In genomic region chr18:36247036-36247435, GRCh38 we compare ENCODE assay signal across 24 cellular contexts. TPM values are rescaled to one million over a fixed set of nuclear protein-coding genes. Genes with fewer than 3 reads are reported as not detected.
DNase-seq lines count a peak whose midpoint lies in the region; ATAC-seq, FAIRE-seq and TF ChIP-seq lines count a peak whose summit lies in the region.
"Had no signal": no experiment of that assay in that cellular context is flagged by ENCODE, and none has a peak within 500 bp of the region (broad histone marks: within the 10 kb centered on the region; RNA-seq: fewer than 3 reads in every experiment).

No MANE protein-coding gene starts in this region.

- TF ChIP-seq CTCF in spleen (IDR thresholded peaks at IDR 0.05 in 8 of 11, conservative IDR thresholded peaks at IDR 0.05 in 3 of 11), result no peak

- intact Hi-C loops in spleen (cut with DNase I; ENCODE audit: low total_unique reads), result no loop called here

- peaks cover 6% of the 10 kb centered on the region for H3K4me1 ChIP-seq in NT2/D1 (ENCODE audit: insufficient read depth, insufficient read length)
- H3K4me1 ChIP-seq in spleen, result no peaks in the 10 kb centered on the region
- H3K4me1 ChIP-seq: gastroesophageal sphincter, upper lobe of right lung had no signal

- TF ChIP-seq POLR2A in spleen (IDR thresholded peaks at IDR 0.05), result no peak

- DNase-seq in COLO668 (lab: John Stamatoyannopoulos, UW; ENCODE audit: unreplicated experiment) (peak; percentile 17), GM18507 (ENCODE audit: extremely low spot score, insufficient read length, low read depth) (no peak), NT2/D1 (ENCODE audit: low read depth, low spot score) (peak; percentile 0), dedifferentiated amniotic fluid mesenchymal stem cell (ENCODE audit: extremely low spot score) (peak; percentile 39), spleen (no peak)
- DNase-seq: activated CD4-positive, alpha-beta T cell treated with anti-CD3 and anti-CD28 coated beads, Interleukin-2, amount 10 ng/mL, durations not matched to agents 7 days and 5 days; activated CD8-positive, alpha-beta memory T cell treated with anti-CD3 and anti-CD28 coated beads, Interleukin-2, amount 50 U/mL, for 4 hours; activated effector memory CD4-positive, alpha-beta T cell treated with Interleukin-2 at 50 U/mL for 16 hours; CD8-positive, alpha-beta memory T cell; kidney glomerular epithelial cell; NCI-H2029 treated with DMSO at 0.1 percent for 48 hours; NCI-H526 treated with DMSO at 0.1 percent for 48 hours; occipital lobe; retina; SHP77 treated with DMSO at 0.1 percent for 48 hours; stimulated activated CD4-positive, alpha-beta T cell treated with anti-CD3 and anti-CD28 coated beads, Interleukin-12 subunit alpha, Interleukin-12 subunit beta, amount 100 ng/mL, for 4 hours; T-helper 1 cell; upper lobe of right lung had no signal

- H3K27me3 ChIP-seq in NT2/D1 (ENCODE audit: insufficient read depth, insufficient read length), result peaks cover 5% of the 10 kb centered on the region
- peaks cover 0 to 9% (median 0%) of the 10 kb centered on the region in 7 donors for H3K27me3 ChIP-seq in spleen (replicated peaks in 1 of 7)
- H3K27me3 ChIP-seq: gastroesophageal sphincter, upper lobe of right lung had no signal

- H3K4me3 ChIP-seq in NT2/D1 (ENCODE audit: insufficient read length, low read depth), result no peak overlapping the region
- no peak overlapping the region for H3K4me3 ChIP-seq in spleen
- H3K4me3 ChIP-seq: gastroesophageal sphincter, upper lobe of right lung had no signal

- no peaks in the 10 kb centered on the region for H3K36me3 ChIP-seq in NT2/D1 (ENCODE audit: insufficient read depth, insufficient read length, low read length)
- no peaks in the 10 kb centered on the region for H3K36me3 ChIP-seq in spleen
- H3K36me3 ChIP-seq: upper lobe of right lung had no signal

- no peaks in the 10 kb centered on the region for H3K9me3 ChIP-seq in NT2/D1 (ENCODE audit: insufficient read depth, low read length)
- peaks cover 0 to 36% (median 23%) of the 10 kb centered on the region in 8 donors for H3K9me3 ChIP-seq in spleen
- H3K9me3 ChIP-seq: upper lobe of right lung had no signal

- peak; percentile 29 for FAIRE-seq in GM18507 (lab: Jason Lieb, UNC)

- no peak overlapping the region for H3K27ac ChIP-seq in spleen
- H3K27ac ChIP-seq: epithelial cell of prostate, gastroesophageal sphincter, HL-60, upper lobe of right lung had no signal

- H3K9ac ChIP-seq in NT2/D1 (ENCODE audit: insufficient read length, low read depth), result no peak overlapping the region

- ATAC-seq in GM21529 (IDR thresholded peaks at IDR 0.05; ENCODE audit: unreplicated experiment), result no peak
- no peak for ATAC-seq in HG02759 (IDR thresholded peaks at IDR 0.05; ENCODE audit: unreplicated experiment)
- ATAC-seq in GM21737 (IDR thresholded peaks at IDR 0.05; ENCODE audit: unreplicated experiment), result no peak
- ATAC-seq: gastroesophageal sphincter, upper lobe of right lung had no signal

- 81 to 96% (median 91%) methylated on average over 1 of the region's 1 CpG for WGBS in spleen, 5 donors

RNA-seq across cellular contexts. Expression of gene FHOD3, which starts 50.5 kb away (rescaled TPM):
- 1 to 10 TPM; 1.2 to 2.7 (median 2.1) TPM for total RNA-seq in spleen
- polyA plus RNA-seq in spleen, result 1 to 10 TPM; 1.3 to 2.1 (median 1.7) TPM
- total RNA-seq: activated CD4-positive, alpha-beta T cell treated with anti-CD3 and anti-CD28 coated beads, Interleukin-2, amount 10 ng/mL, durations not matched to agents 7 days and 5 days; CD8-positive, alpha-beta memory T cell had no signal
- polyA plus RNA-seq: CD8-positive, alpha-beta memory T cell had no signal

RNA-seq across cellular contexts. Expression of gene MOCOS, which starts 59.7 kb away (rescaled TPM):
- 1 to 10 TPM in 4 of 7 donors, under 1 TPM in 3; 0.30 to 2.7 (median 1.0) TPM for total RNA-seq in spleen
- polyA plus RNA-seq in spleen, result under 1 TPM; 0.13 to 0.37 (median 0.18) TPM

Comparison
In these comparisons a context has a peak if more than half of its experiments do, and no peak if none do; other contexts are left out.
1. DNase-seq: peak in COLO668 (single experiment), NT2/D1 (single experiment) and dedifferentiated amniotic fluid mesenchymal stem cell (single experiment); none in GM18507 (single experiment) and spleen (single experiment).